In genomic region chr4:1830642-1831228, GRCh38 we compare ENCODE assay signal across 1 cellular context.
TF ChIP-seq lines count a peak whose summit lies in the region.

No MANE protein-coding gene starts in this region.

TF ChIP-seq in H1, 55 proteins besides CTCF, POLR2A, EP300 and RAD21:
- no peak for TF ChIP-seq GTF2F1 (IDR thresholded peaks at IDR 0.05; ENCODE audit: borderline replicate concordance, low read depth, low read length)
- TF ChIP-seq HDAC2 (IDR thresholded peaks at IDR 0.05; ENCODE audit: borderline replicate concordance in 1 of 2, low read depth in 2 of 2, low read length in 2 of 2), result no peak
- no peak for TF ChIP-seq RBBP5 (IDR thresholded peaks at IDR 0.05; ENCODE audit: borderline replicate concordance, low read depth, low read length)
- TF ChIP-seq BCL11A (IDR thresholded peaks at IDR 0.05; ENCODE audit: low read depth in 2 of 2, low read length in 2 of 2), result no peak
- no peak for TF ChIP-seq ZNF274 (IDR thresholded peaks at IDR 0.05; ENCODE audit: borderline replicate concordance, extremely low read depth, low read length)
- no peak for TF ChIP-seq FOSL1 (IDR thresholded peaks at IDR 0.05; ENCODE audit: insufficient read depth, low read depth, low read length)
- no peak for TF ChIP-seq CEBPB (IDR thresholded peaks at IDR 0.05; ENCODE audit: low read depth, low read length)
- no peak for TF ChIP-seq POU5F1 (IDR thresholded peaks at IDR 0.05; ENCODE audit: low read depth, low read length)
